ENCODE assay signal across 18 cellular contexts in genomic region chr2:158184001-158184400, GRCh38.
DNase-seq lines count a peak whose midpoint lies in the region; ATAC-seq lines count a peak whose summit lies in the region.
"Had no signal": no experiment of that assay in that cellular context is flagged by ENCODE, and none has a peak within 500 bp of the region (broad histone marks: within the 10 kb centered on the region; RNA-seq: fewer than 3 reads in every experiment).

No MANE protein-coding gene starts in this region.

- DNase-seq in NCI-H146 (lab: John Stamatoyannopoulos, UW) = peak; percentile 2
- no peak for DNase-seq in NCI-H146 treated with DMSO at 0.1 percent for 48 hours (lab: John Stamatoyannopoulos, UW; ENCODE audit: unreplicated experiment)
- peak in 31 of 61 donors; percentile 1 to 56 (median 17) for DNase-seq in caudate nucleus (lab: John Stamatoyannopoulos, UW)
- DNase-seq in medulla oblongata (ENCODE audit: extremely low spot score) = peak; percentile 85
- peak in 32 of 49 donors; percentile 1 to 75 (median 31) for DNase-seq in substantia nigra (lab: John Stamatoyannopoulos, UW)
- DNase-seq in NCI-H1436 (lab: John Stamatoyannopoulos, UW) = no peak
- DNase-seq in naive thymus-derived CD8-positive, alpha-beta T cell = no peak
- DNase-seq: H9, IMR-90, NCI-H1417 treated with DMSO at 0.1 percent for 48 hours, NCI-H2081 treated with DMSO at 0.1 percent for 48 hours, NCI-H226, NCI-H526 treated with DMSO at 0.1 percent for 48 hours, Right ventricle myocardium superior had no signal

- peaks cover 13 to 32% (median 24%) of the 10 kb centered on the region in 5 donors for H3K27me3 Mint-ChIP-seq in naive thymus-derived CD8-positive, alpha-beta T cell

- ATAC-seq in HG03342 (IDR thresholded peaks at IDR 0.05; ENCODE audit: unreplicated experiment) = no peak
- ATAC-seq in naive thymus-derived CD8-positive, alpha-beta T cell = no peak
- ATAC-seq: PC-3 had no signal

- H3K36me3 Mint-ChIP-seq in naive thymus-derived CD8-positive, alpha-beta T cell = no peaks in the 10 kb centered on the region

- H3K4me1 Mint-ChIP-seq in naive thymus-derived CD8-positive, alpha-beta T cell = peaks cover 0 to 2% (median under 1%) of the 10 kb centered on the region in 4 donors

- no peaks in the 10 kb centered on the region for H3K9me3 Mint-ChIP-seq in naive thymus-derived CD8-positive, alpha-beta T cell
- H3K9me3 Mint-ChIP-seq: H9 had no signal

- POLR2A ChIA-PET in naive thymus-derived CD8-positive, alpha-beta T cell (lab: Charles Lee) = no interaction called here

- H3K27ac ChIP-seq in caudate nucleus (ENCODE audit: low read depth, low read length) (peak overlapping the region; percentile 86), substantia nigra (ENCODE audit: low read depth, low read length, poor library complexity, severe bottlenecking) (peak overlapping the region; percentile 87)
- H3K27ac ChIP-seq: 22Rv1; BLaER1 treated with 17β-estradiol and CSF1 and Interleukin-3, amounts not matched to agents 10 nM and 100 nM had no signal

- H3K4me3 Mint-ChIP-seq in naive thymus-derived CD8-positive, alpha-beta T cell = no peak overlapping the region
- H3K4me3 Mint-ChIP-seq: H9 had no signal

- H3K27ac Mint-ChIP-seq in naive thymus-derived CD8-positive, alpha-beta T cell = no peak overlapping the region
- H3K27ac Mint-ChIP-seq: H9 had no signal

Comparison
In these comparisons a context has a peak if more than half of its experiments do, and no peak if none do; other contexts are left out.
1. DNase-seq: peak in NCI-H146 (single experiment), caudate nucleus (31 of 61), medulla oblongata (single experiment) and substantia nigra (32 of 49); none in NCI-H146 treated with DMSO at 0.1 percent for 48 hours (single experiment), NCI-H1436 (single experiment) and naive thymus-derived CD8-positive, alpha-beta T cell (0 of 10).